Comparison of ENCODE assay signal across 21 cellular contexts in genomic region chr2:9370746-9371145, GRCh38. TPM values are rescaled to one million over a fixed set of nuclear protein-coding genes. Genes with fewer than 3 reads are reported as not detected.
DNase-seq lines count a peak whose midpoint lies in the region; ATAC-seq and TF ChIP-seq lines count a peak whose summit lies in the region.
"Had no signal": no experiment of that assay in that cellular context is flagged by ENCODE, and none has a peak within 500 bp of the region (broad histone marks: within the 10 kb centered on the region; RNA-seq: fewer than 3 reads in every experiment).

No MANE protein-coding gene starts in this region.

- H3K27me3 ChIP-seq in breast epithelium (no peaks in the 10 kb centered on the region), PC-3 (ENCODE audit: low read length) (no peaks in the 10 kb centered on the region), skeletal muscle satellite cell (ENCODE audit: control insufficient read depth, insufficient read depth, low read length) (no peaks in the 10 kb centered on the region)
- H3K27me3 ChIP-seq: cardiac muscle cell, Peyer's patch, right atrium auricular region, SJSA1, thyroid gland had no signal

- ATAC-seq in PC-3 (no peak), HG03521 (IDR thresholded peaks at IDR 0.05; ENCODE audit: unreplicated experiment) (no peak)
- ATAC-seq: left colon had no signal

- H3K9me2 ChIP-seq in PC-3 (replicated peaks; ENCODE audit: low read length), result no peaks in the 10 kb centered on the region

- no peaks in the 10 kb centered on the region for H3F3A ChIP-seq in PC-3 (ENCODE audit: low read length, unreplicated experiment)

- no peaks in the 10 kb centered on the region for H3K9me3 Mint-ChIP-seq in MCF 10A (ENCODE audit: unreplicated experiment)
- H3K9me3 Mint-ChIP-seq: CD4-positive, alpha-beta memory T cell; memory B cell had no signal

- no peaks in the 10 kb centered on the region for H3K36me3 ChIP-seq in breast epithelium
- peaks cover 40% of the 10 kb centered on the region; the same call in 1 of the 2 replicates for H3K36me3 ChIP-seq in PC-3 (ENCODE audit: low read depth, low read length)
- H3K36me3 ChIP-seq in skeletal muscle satellite cell (ENCODE audit: insufficient read depth, low read length), result peaks cover 85% of the 10 kb centered on the region

- no peaks in the 10 kb centered on the region for H3K9me3 ChIP-seq in breast epithelium
- H3K9me3 ChIP-seq in PC-3 (ENCODE audit: low read length), result no peaks in the 10 kb centered on the region
- no peaks in the 10 kb centered on the region for H3K9me3 ChIP-seq in skeletal muscle satellite cell (replicated peaks; ENCODE audit: low read length)
- H3K9me3 ChIP-seq: Peyer's patch, right atrium auricular region, SJSA1, thyroid gland had no signal

- no peaks in the 10 kb centered on the region for H3K4me1 ChIP-seq in breast epithelium
- peaks cover 28% of the 10 kb centered on the region for H3K4me1 ChIP-seq in PC-3 (ENCODE audit: insufficient read depth, low read length)
- H3K4me1 ChIP-seq in skeletal muscle satellite cell (ENCODE audit: control insufficient read depth, insufficient read depth, low read length), result peaks cover 26% of the 10 kb centered on the region
- H3K4me1 ChIP-seq: Peyer's patch, right atrium auricular region, SJSA1 had no signal

- H2AFZ ChIP-seq in PC-3 (ENCODE audit: low read length), result no peak overlapping the region

- peaks cover 85% of the 10 kb centered on the region for H3K36me3 Mint-ChIP-seq in MCF 10A (ENCODE audit: insufficient read depth, unreplicated experiment)
- H3K36me3 Mint-ChIP-seq: CD4-positive, alpha-beta memory T cell; memory B cell had no signal

- no peaks in the 10 kb centered on the region for H3K27me3 Mint-ChIP-seq in MCF 10A (ENCODE audit: insufficient read depth, unreplicated experiment)

- CTCF ChIA-PET in MCF 10A (lab: Yijun Ruan, JAX), result interaction anchor here (0.6 to 1.7 kb wide), 9 partner anchors 11 to 227 kb away, joined by 3 to 7 read pairs (median 3); no protein-coding TSS in a partner anchor
- CTCF ChIA-PET in PC-3 (lab: Charles Lee), result interaction anchor here (1.0 kb wide), 1 partner anchor 208 kb away, joined by 5 read pairs; no protein-coding TSS in a partner anchor

- H3K4me1 Mint-ChIP-seq in MCF 10A (ENCODE audit: insufficient read depth, unreplicated experiment), result peaks cover 4% of the 10 kb centered on the region
- H3K4me1 Mint-ChIP-seq: CD4-positive, alpha-beta memory T cell had no signal

- no peak for TF ChIP-seq POLR2A in breast epithelium (IDR thresholded peaks at IDR 0.05)

- H3K27ac Mint-ChIP-seq in MCF 10A (ENCODE audit: low read depth, unreplicated experiment), result peak overlapping the region; percentile 31
- H3K27ac Mint-ChIP-seq: CD4-positive, alpha-beta memory T cell; memory B cell had no signal

- in situ Hi-C loops in GM13977 (cut with MboI; ENCODE audit: low pct_unique_long_range_greater_than_20kb, low sequenced_read_pairs, unreplicated experiment), result no loop called here

- peak overlapping the region; percentile 41 for H3K9ac ChIP-seq in PC-3 (ENCODE audit: low read length)
- H3K9ac ChIP-seq in skeletal muscle satellite cell (ENCODE audit: low read depth, low read length), result peak overlapping the region; percentile 13
- H3K9ac ChIP-seq: KMS-11 had no signal

- H3K79me2 ChIP-seq in PC-3 (ENCODE audit: low read length), result no peaks in the 10 kb centered on the region

- no peaks in the 10 kb centered on the region for H4K20me1 ChIP-seq in PC-3 (ENCODE audit: low read length)

- DNase-seq in MCF 10A (ENCODE audit: unreplicated experiment) (no peak), breast epithelium (ENCODE audit: low spot score in 2 of 2) (no peak), PC-3 (no peak), epithelial cell of prostate (ENCODE audit: low read depth, low spot score) (no peak), GM13977 (ENCODE audit: low spot score) (no peak), NCI-H82 (lab: John Stamatoyannopoulos, UW) (no peak)
- DNase-seq: activated CD8-positive, alpha-beta memory T cell treated with anti-CD3 and anti-CD28 coated beads for 24 hours; activated effector memory CD4-positive, alpha-beta T cell treated with anti-CD3 and anti-CD28 coated beads, Interleukin-2, amount 50 U/mL, for 16 hours; CD4-positive, alpha-beta memory T cell; left colon; Peyer's patch; stimulated activated naive CD4-positive, alpha-beta T cell; thyroid gland had no signal

- H3K4me3 ChIP-seq in breast epithelium (no peak overlapping the region), PC-3 (ENCODE audit: low read length) (no peak overlapping the region), skeletal muscle satellite cell (ENCODE audit: low read length) (no peak overlapping the region)
- H3K4me3 ChIP-seq: cardiac muscle cell, Peyer's patch, right atrium auricular region, SJSA1, thyroid gland had no signal

- no peak overlapping the region for H3K4me3 Mint-ChIP-seq in MCF 10A (ENCODE audit: unreplicated experiment)
- H3K4me3 Mint-ChIP-seq: CD4-positive, alpha-beta memory T cell; memory B cell had no signal

- H3K4me2 ChIP-seq in PC-3 (ENCODE audit: low read length) (peak overlapping the region; percentile 46), skeletal muscle satellite cell (ENCODE audit: low read length) (peak overlapping the region; percentile 18)
- H3K4me2 ChIP-seq: KMS-11 had no signal

- intact Hi-C loops in MCF 10A (cut with micrococcal nuclease), result no loop called here
- intact Hi-C loops in breast epithelium (cut with DNase I; ENCODE audit: low total_unique reads), result no loop called here
- intact Hi-C loops in PC-3 (cut with micrococcal nuclease), result loop anchor here (1.0 kb wide), 1 partner anchor 228 kb away; no protein-coding TSS in a partner anchor

- BruUV-seq in MCF 10A (replicated peaks; lab: Mats Ljungman, UMichigan) (no TSS peak), PC-3 (replicated peaks; lab: Mats Ljungman, UMichigan) (no TSS peak)

- POLR2A ChIA-PET in MCF 10A (lab: Yijun Ruan, JAX), result interaction anchor here (0.9 to 1.9 kb wide), 2 partner anchors 11 to 12 kb away, joined by 3 to 6 read pairs; no protein-coding TSS in a partner anchor
- POLR2A ChIA-PET in PC-3 (lab: Charles Lee; ENCODE audit: unreplicated experiment), result interaction anchor here (0.6 kb wide), 1 partner anchor 207 kb away, joined by 3 read pairs; no protein-coding TSS in a partner anchor

- TF ChIP-seq CTCF in MCF 10A (IDR thresholded peaks at IDR 0.05; ENCODE audit: unreplicated experiment) (no peak), breast epithelium (IDR thresholded peaks at IDR 0.05) (no peak), PC-3 (conservative IDR thresholded peaks at IDR 0.05; ENCODE audit: low read depth, low read length) (no peak), GM13977 (IDR thresholded peaks at IDR 0.05; ENCODE audit: extremely low read depth, insufficient read depth, missing control alignments) (no peak)

- H3K27ac ChIP-seq in breast epithelium, result no peak overlapping the region
- H3K27ac ChIP-seq in PC-3 (ENCODE audit: low read length), result peak overlapping the region; percentile 84
- peak overlapping the region; percentile 30 for H3K27ac ChIP-seq in epithelial cell of prostate
- H3K27ac ChIP-seq: cardiac muscle cell, KMS-11, Peyer's patch, right atrium auricular region, SJSA1, VCaP had no signal

RNA-seq across cellular contexts. Expression of gene ITGB1BP1, which starts 52.6 kb away (rescaled TPM):
- total RNA-seq in MCF 10A (2022) (124 and 125 TPM in 2 replicates), breast epithelium (100 to 1,000 TPM in 1 of 3 donors, 10 to 100 TPM in 2; 35.7 to 271 (median 63.3) TPM), PC-3 (2014; rRNA removed) (77.6 and 78.5 TPM in 2 replicates)
- total RNA-seq in skeletal muscle satellite cell (2012; rRNA removed), result 39.5 and 61.6 TPM in 2 replicates

RNA-seq across cellular contexts. Expression of gene CPSF3, which starts 52.7 kb away (rescaled TPM):
- total RNA-seq in MCF 10A (2022), result 51.0 and 51.6 TPM in 2 replicates
- total RNA-seq in breast epithelium, result 10 to 100 TPM; 18.1 to 26.2 (median 23.1) TPM
- 42.6 and 60.1 TPM in 2 replicates for total RNA-seq in PC-3 (2014; rRNA removed)
- 54.8 and 59.4 TPM in 2 replicates for total RNA-seq in skeletal muscle satellite cell (2012; rRNA removed)

Comparison
In these comparisons a context has a peak if more than half of its experiments do, and no peak if none do; other contexts are left out.
1. H3K27ac ChIP-seq: peak in PC-3 (single experiment) and epithelial cell of prostate (single experiment); none in breast epithelium (0 of 2).